Comparison of ENCODE assay signal across 21 cellular contexts in the genomic region with DNA sequence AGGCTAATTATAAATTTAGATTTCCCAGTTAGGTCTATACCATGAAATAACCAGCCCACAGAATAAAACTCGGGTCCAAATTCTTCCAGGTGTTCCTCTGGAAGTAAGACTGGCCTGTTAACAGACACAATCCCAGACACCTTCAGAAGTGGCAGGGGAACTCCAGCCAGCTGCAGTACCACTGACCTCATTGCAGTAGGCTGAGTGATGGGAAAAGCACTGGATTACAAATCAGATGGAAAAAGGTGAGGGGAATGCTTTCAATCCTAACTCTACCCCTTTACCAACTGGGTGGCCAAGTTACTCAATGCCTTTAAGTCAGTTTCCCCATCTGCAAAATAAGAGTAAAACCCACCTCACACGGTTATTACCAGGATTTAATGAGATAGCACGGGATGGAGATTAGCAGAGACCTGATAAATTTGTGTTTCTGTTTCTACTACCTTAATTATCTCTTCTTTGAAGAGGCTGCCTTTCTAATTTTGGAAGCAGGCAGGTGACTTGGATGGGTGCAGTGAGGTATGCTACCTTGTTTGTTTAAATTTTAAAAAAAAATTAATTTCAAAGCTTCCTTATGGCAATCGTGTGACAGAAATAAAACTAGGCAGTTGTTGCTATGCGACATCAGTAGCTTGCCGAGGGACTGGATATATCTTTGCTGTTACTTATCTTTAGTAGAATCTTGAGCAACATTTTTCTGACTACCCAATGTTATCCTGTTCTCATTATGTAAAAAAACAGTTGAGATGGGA.
"Had no signal": no experiment of that assay in that cellular context is flagged by ENCODE, and none has a peak within 500 bp of the region (broad histone marks: within the 10 kb centered on the region; RNA-seq: fewer than 3 reads in every experiment).

No MANE protein-coding gene starts in this region.

- H3K4me3 ChIP-seq: breast epithelium, esophagus muscularis mucosa, lower lobe of right lung, mucosa of descending colon, right lobe of liver, thoracic aorta had no signal

- H3K9me3 ChIP-seq: lower lobe of right lung, mucosa of descending colon, right lobe of liver, thoracic aorta had no signal

- H3K27me3 ChIP-seq: breast epithelium, esophagus muscularis mucosa, right lobe of liver had no signal

- H3K36me3 ChIP-seq: breast epithelium, esophagus muscularis mucosa, lower lobe of right lung, right lobe of liver, thoracic aorta had no signal

- H3K27ac ChIP-seq: breast epithelium, esophagus muscularis mucosa, lower lobe of right lung, right lobe of liver, thoracic aorta had no signal

- H3K4me1 ChIP-seq: breast epithelium, esophagus muscularis mucosa, lower lobe of right lung, right lobe of liver had no signal

- DNase-seq: activated CD4-positive, alpha-beta T cell treated with anti-CD3 and anti-CD28 coated beads, Interleukin-2, amount 50 U/mL, for 1 hour; activated CD8-positive, alpha-beta T cell treated with anti-CD3 and anti-CD28 coated beads for 36 hours; activated gamma-delta T cell treated with Interleukin-2 at 50 U/mL for 16 hours; activated naive CD4-positive, alpha-beta T cell treated with anti-CD3 and anti-CD28 coated beads, Interleukin-2, amount 50 U/mL, for 16 hours; activated T-cell treated with anti-CD3 and anti-CD28 coated beads, Interleukin-2, amount 50 U/mL, for 4 hours; dermis blood vessel endothelial cell; effector CD4-positive, alpha-beta T cell; foreskin melanocyte; kidney glomerular epithelial cell; lower lobe of right lung; mesendoderm; mucosa of descending colon; right lobe of liver; stimulated activated CD4-positive, alpha-beta T cell treated with anti-CD3 and anti-CD28 coated beads, Interleukin-2, amount 100 ng/mL, for 48 hours; stimulated activated naive CD4-positive, alpha-beta T cell treated with Interleukin-2 at 50 U/mL for 16 hours; T-helper 17 cell; T1000; trophoblast cell had no signal
